ENCODE assay signal across 21 cellular contexts in the genomic region with DNA sequence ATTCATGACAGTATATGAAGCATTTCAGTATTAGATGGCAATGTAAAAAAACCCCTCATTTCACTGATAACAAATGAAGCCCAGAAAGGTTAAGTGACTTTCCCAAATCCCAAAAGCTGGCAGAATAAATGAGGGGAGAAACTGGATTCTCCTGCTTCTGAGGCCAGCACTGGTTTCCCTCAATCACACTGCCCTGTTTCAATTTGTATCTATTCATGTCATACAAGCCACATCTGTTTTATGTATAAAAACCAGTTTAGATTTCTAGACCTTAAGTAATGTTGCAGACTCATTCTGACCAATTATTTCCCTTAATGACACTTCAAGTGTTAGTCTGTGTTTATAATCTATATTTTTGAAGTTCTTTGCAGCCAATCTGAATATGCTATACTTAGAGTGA.
"Had no signal": no experiment of that assay in that cellular context is flagged by ENCODE, and none has a peak within 500 bp of the region (broad histone marks: within the 10 kb centered on the region; RNA-seq: fewer than 3 reads in every experiment).

No MANE protein-coding gene starts in this region.

- DNase-seq: natural killer cell; occipital lobe; ovary; posterior cingulate gyrus; psoas muscle; right cardiac atrium; right lobe of liver; sigmoid colon; small intestine; stimulated activated CD4-positive, alpha-beta T cell treated with anti-CD3 and anti-CD28 coated beads, Interleukin-15, amount 100 ng/mL, for 24 hours; stimulated activated CD4-positive, alpha-beta T cell treated with anti-CD3 and anti-CD28 coated beads, Interleukin-2, amount 100 ng/mL, for 24 hours; stimulated activated CD4-positive, alpha-beta T cell treated with anti-CD3 and anti-CD28 coated beads, Interleukin-2, amount 100 ng/mL, for 48 hours; stimulated activated CD4-positive, alpha-beta T cell treated with anti-CD3 and anti-CD28 coated beads, Interleukin-4, amount 100 ng/mL, for 24 hours; stimulated activated naive CD4-positive, alpha-beta T cell; stimulated activated naive CD8-positive, alpha-beta T cell treated with anti-CD3 and anti-CD28 coated beads, Interleukin-15, amount 100 ng/mL, for 72 hours; stimulated activated naive CD8-positive, alpha-beta T cell treated with anti-CD3 and anti-CD28 coated beads, Interleukin-15, Interleukin-2, amounts not matched to agents 100 U/mL and 50 U/mL, for 24 hours; substantia nigra; testis; tibial artery; transverse colon had no signal

- ATAC-seq: natural killer cell; psoas muscle; right cardiac atrium; right lobe of liver; stimulated activated effector memory CD8-positive, alpha-beta T cell treated with anti-CD3 and anti-CD28 coated beads, Interleukin-12 subunit alpha, Interleukin-12 subunit beta, amount 100 ng/mL, for 72 hours; stimulated activated naive CD8-positive, alpha-beta T cell treated with anti-CD3 and anti-CD28 coated beads, Interleukin-15, amount 100 ng/mL, for 72 hours; stimulated activated naive CD8-positive, alpha-beta T cell treated with anti-CD3 and anti-CD28 coated beads, Interleukin-15, Interleukin-2, amounts not matched to agents 100 U/mL and 50 U/mL, for 24 hours had no signal
